ENCODE assay signal across 6 cellular contexts in the genomic region with DNA sequence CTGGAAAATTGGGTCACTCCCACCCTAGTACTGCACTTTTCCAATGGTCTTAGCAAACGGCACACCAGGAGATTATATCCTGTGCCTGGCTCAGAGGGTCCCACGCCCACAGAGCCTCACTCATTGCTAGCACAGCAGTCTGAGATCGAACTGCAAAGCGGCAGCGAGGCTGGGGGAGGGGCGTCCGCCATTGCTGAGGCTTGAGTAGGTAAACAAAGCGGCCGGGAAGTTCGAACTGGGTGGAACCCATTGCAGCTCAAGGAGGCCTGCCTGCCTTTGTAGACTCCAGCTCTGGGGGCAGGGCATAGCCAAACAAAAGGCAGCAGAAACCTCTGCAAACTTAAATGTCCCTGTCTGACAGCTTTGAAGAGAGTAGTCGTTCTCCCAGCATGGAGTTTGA.
DNase-seq lines count a peak whose midpoint lies in the region; ATAC-seq and TF ChIP-seq lines count a peak whose summit lies in the region.
"Not testable (repeated sequence)": the region's sequence is repeated elsewhere in the genome, so short reads cannot be mapped to it uniquely, and the experiment has no call there.

No MANE protein-coding gene starts in this region.

- TF ChIP-seq CTCF in endodermal cell (conservative IDR thresholded peaks at IDR 0.05); right atrium auricular region (IDR thresholded peaks at IDR 0.05); lung (IDR thresholded peaks at IDR 0.05; ENCODE audit: control extremely low read depth, extremely low read depth); osteocyte (IDR thresholded peaks at IDR 0.05): not testable (repeated sequence)

- 93 to 97% methylated on average over 7 to 11 of the region's 11 CpGs for WGBS in endodermal cell (ENCODE audit: insufficient coverage in 1 of 2, insufficient read length in 1 of 2), 2 experiments
- 87 to 88% methylated on average over 11 of the region's 11 CpGs for WGBS in lung, 2 donors

- not testable (repeated sequence) for H3K4me3 ChIP-seq in endodermal cell (ENCODE audit: low read length); right atrium auricular region; lung

- H3K27ac Mint-ChIP-seq in activated CD8-positive, alpha-beta T cell treated with anti-CD3 and anti-CD28 coated beads, Interleukin-2, amount 10 ng/mL, durations not matched to agents 7 days and 5 days; activated CD8-positive, alpha-beta memory T cell treated with anti-CD3 and anti-CD28 coated beads, Interleukin-2, amount 10 ng/mL, durations not matched to agents 7 days and 5 days; endodermal cell; osteocyte (ENCODE audit: unreplicated experiment): not testable (repeated sequence)

- POLR2A ChIA-PET in activated CD8-positive, alpha-beta T cell treated with anti-CD3 and anti-CD28 coated beads, Interleukin-2, amount 10 ng/mL, durations not matched to agents 7 days and 5 days (lab: Charles Lee): not testable (repeated sequence)

- H3K36me3 ChIP-seq in endodermal cell (ENCODE audit: control insufficient read depth, insufficient read depth, low read length); right atrium auricular region; lung (ENCODE audit: control insufficient read depth in 2 of 2, insufficient read depth in 2 of 2, low read length in 2 of 2): not testable (repeated sequence)

- peaks cover 19% of the 10 kb centered on the region for H3K27me3 Mint-ChIP-seq in activated CD8-positive, alpha-beta T cell treated with anti-CD3 and anti-CD28 coated beads, Interleukin-2, amount 10 ng/mL, durations not matched to agents 7 days and 5 days (ENCODE audit: low read depth)
- peaks cover 22% of the 10 kb centered on the region for H3K27me3 Mint-ChIP-seq in activated CD8-positive, alpha-beta memory T cell treated with anti-CD3 and anti-CD28 coated beads, Interleukin-2, amount 10 ng/mL, durations not matched to agents 7 days and 5 days
- H3K27me3 Mint-ChIP-seq in endodermal cell (ENCODE audit: insufficient read depth) (peaks cover 20% of the 10 kb centered on the region), osteocyte (ENCODE audit: unreplicated experiment) (peaks cover 11% of the 10 kb centered on the region)

- H3K36me3 Mint-ChIP-seq in activated CD8-positive, alpha-beta T cell treated with anti-CD3 and anti-CD28 coated beads, Interleukin-2, amount 10 ng/mL, durations not matched to agents 7 days and 5 days (ENCODE audit: low read depth); activated CD8-positive, alpha-beta memory T cell treated with anti-CD3 and anti-CD28 coated beads, Interleukin-2, amount 10 ng/mL, durations not matched to agents 7 days and 5 days; endodermal cell (ENCODE audit: low read depth); osteocyte (ENCODE audit: unreplicated experiment): not testable (repeated sequence)

- H3K9me3 ChIP-seq in endodermal cell (ENCODE audit: control insufficient read depth, low read length) (peaks cover 28% of the 10 kb centered on the region), right atrium auricular region (peaks cover 0 to 45% of the 10 kb centered on the region in 2 donors)
- not testable (repeated sequence) for H3K9me3 ChIP-seq in lung (ENCODE audit: control insufficient read depth in 2 of 2, insufficient read depth in 1 of 2, low read length in 1 of 2)

- H3K27me3 ChIP-seq in endodermal cell (ENCODE audit: control insufficient read depth, insufficient read depth, low read length, poor library complexity, severe bottlenecking); right atrium auricular region; lung (ENCODE audit: control insufficient read depth, insufficient read depth): not testable (repeated sequence)

- H3K4me1 ChIP-seq in endodermal cell (ENCODE audit: control insufficient read depth, insufficient read depth, low read length); right atrium auricular region; lung (ENCODE audit: control insufficient read depth in 2 of 2, insufficient read depth in 2 of 2, low read length in 2 of 2): not testable (repeated sequence)

- not testable (repeated sequence) for H3K9me3 Mint-ChIP-seq in activated CD8-positive, alpha-beta T cell treated with anti-CD3 and anti-CD28 coated beads, Interleukin-2, amount 10 ng/mL, durations not matched to agents 7 days and 5 days (ENCODE audit: insufficient read depth)
- peaks cover 13% of the 10 kb centered on the region for H3K9me3 Mint-ChIP-seq in activated CD8-positive, alpha-beta memory T cell treated with anti-CD3 and anti-CD28 coated beads, Interleukin-2, amount 10 ng/mL, durations not matched to agents 7 days and 5 days (ENCODE audit: low read depth)
- H3K9me3 Mint-ChIP-seq in endodermal cell (peaks cover 52% of the 10 kb centered on the region), osteocyte (ENCODE audit: unreplicated experiment) (peaks cover 27% of the 10 kb centered on the region)

- not testable (repeated sequence) for H3K4me3 Mint-ChIP-seq in activated CD8-positive, alpha-beta T cell treated with anti-CD3 and anti-CD28 coated beads, Interleukin-2, amount 10 ng/mL, durations not matched to agents 7 days and 5 days; activated CD8-positive, alpha-beta memory T cell treated with anti-CD3 and anti-CD28 coated beads, Interleukin-2, amount 10 ng/mL, durations not matched to agents 7 days and 5 days; endodermal cell; osteocyte (ENCODE audit: unreplicated experiment)

- not testable (repeated sequence) for ATAC-seq in activated CD8-positive, alpha-beta T cell treated with anti-CD3 and anti-CD28 coated beads, Interleukin-2, amount 10 ng/mL, durations not matched to agents 7 days and 5 days; activated CD8-positive, alpha-beta memory T cell treated with anti-CD3 and anti-CD28 coated beads, Interleukin-2, amount 10 ng/mL, durations not matched to agents 7 days and 5 days; lung (ENCODE audit: insufficient read depth, low FRiP score)

- not testable (repeated sequence) for H3K4me1 Mint-ChIP-seq in activated CD8-positive, alpha-beta T cell treated with anti-CD3 and anti-CD28 coated beads, Interleukin-2, amount 10 ng/mL, durations not matched to agents 7 days and 5 days (ENCODE audit: low read depth); activated CD8-positive, alpha-beta memory T cell treated with anti-CD3 and anti-CD28 coated beads, Interleukin-2, amount 10 ng/mL, durations not matched to agents 7 days and 5 days; endodermal cell; osteocyte (ENCODE audit: unreplicated experiment)

- DNase-seq in activated CD8-positive, alpha-beta T cell treated with anti-CD3 and anti-CD28 coated beads, Interleukin-2, amount 10 ng/mL, durations not matched to agents 7 days and 5 days: peak; percentile 4
- DNase-seq in activated CD8-positive, alpha-beta memory T cell treated with anti-CD3 and anti-CD28 coated beads, Interleukin-2, amount 10 ng/mL, durations not matched to agents 7 days and 5 days: peak; percentile 27
- DNase-seq in endodermal cell (peak; percentile 17), right atrium auricular region (ENCODE audit: low spot score) (peak; percentile 51), lung (ENCODE audit: low spot score) (peak; percentile 14), osteocyte (ENCODE audit: extremely low spot score, unreplicated experiment) (peak; percentile 78)

- H3K9ac ChIP-seq in endodermal cell (ENCODE audit: extremely low read depth, low read length, poor library complexity, severe bottlenecking): not testable (repeated sequence)

- H3K27ac ChIP-seq in endodermal cell (ENCODE audit: low read depth, low read length); right atrium auricular region; lung (ENCODE audit: low read depth in 1 of 2, low read length in 1 of 2): not testable (repeated sequence)

- CTCF ChIA-PET in activated CD8-positive, alpha-beta T cell treated with anti-CD3 and anti-CD28 coated beads, Interleukin-2, amount 10 ng/mL, durations not matched to agents 7 days and 5 days (lab: Charles Lee); activated CD8-positive, alpha-beta memory T cell treated with anti-CD3 and anti-CD28 coated beads, Interleukin-2, amount 10 ng/mL, durations not matched to agents 7 days and 5 days (lab: Charles Lee): not testable (repeated sequence)

Comparison
In these comparisons a context has a peak if more than half of its experiments do, and no peak if none do; other contexts are left out.
1. DNase-seq: peak in every context shown above with its lines; median percentile 78 in osteocyte; 51 in right atrium auricular region; 27 in activated CD8-positive, alpha-beta memory T cell treated with anti-CD3 and anti-CD28 coated beads, Interleukin-2, amount 10 ng/mL, durations not matched to agents 7 days and 5 days; 17 in endodermal cell; 14 in lung; 4 in activated CD8-positive, alpha-beta T cell treated with anti-CD3 and anti-CD28 coated beads, Interleukin-2, amount 10 ng/mL, durations not matched to agents 7 days and 5 days.